In the genomic region with DNA sequence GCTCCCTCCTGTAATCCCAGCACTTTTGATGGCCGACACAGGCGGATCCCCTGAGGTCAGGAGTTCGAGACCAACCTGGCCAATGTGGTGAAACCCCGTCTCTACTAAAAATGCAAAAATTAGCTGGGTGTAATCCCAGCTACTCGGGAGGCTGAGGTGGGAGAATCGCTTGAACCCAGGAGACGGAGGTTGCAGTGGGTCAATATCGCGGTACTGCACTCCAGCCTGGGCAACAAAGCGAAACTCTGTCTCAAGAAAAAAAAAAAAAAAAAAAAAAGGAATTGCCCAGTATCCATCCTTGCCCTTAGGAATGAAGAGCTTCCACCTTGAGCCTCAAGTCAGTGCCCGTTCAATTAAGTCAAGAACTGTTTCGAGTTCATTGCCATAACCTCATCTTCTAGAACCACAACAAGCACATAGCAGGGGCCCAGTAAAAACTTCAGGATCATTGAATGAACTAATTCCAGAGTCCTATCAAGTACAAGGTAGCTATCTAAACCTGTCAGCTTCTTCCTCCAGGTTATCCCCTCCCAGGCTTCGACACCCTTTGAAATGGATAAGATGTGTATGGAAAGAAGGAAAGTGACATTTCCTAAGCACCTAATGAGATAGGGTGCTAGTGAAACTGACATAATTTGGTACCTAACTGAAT, we compare ENCODE assay signal across 8 cellular contexts. TPM values are rescaled to one million over a fixed set of nuclear protein-coding genes. Genes with fewer than 3 reads are reported as not detected.
A peak's percentile ranks its signal among the peaks of the same experiment; 100 is the strongest.
DNase-seq lines count a peak whose midpoint lies in the region; ATAC-seq, FAIRE-seq and TF ChIP-seq lines count a peak whose summit lies in the region.

No MANE protein-coding gene starts in this region.

- H3K9me3 ChIP-seq in HUES6 (ENCODE audit: control insufficient read depth, insufficient read depth, low read depth, low read length) (no peaks in the 10 kb centered on the region), muscle layer of colon (ENCODE audit: low read length) (no peaks in the 10 kb centered on the region)

- H3K36me3 ChIP-seq in HUES6 (ENCODE audit: control insufficient read depth, insufficient read depth, low read length): peaks cover 30% of the 10 kb centered on the region
- peaks cover 1% of the 10 kb centered on the region for H3K36me3 ChIP-seq in bronchial epithelial cell (ENCODE audit: control insufficient read depth, insufficient read depth, low read length)
- peaks cover 12% of the 10 kb centered on the region for H3K36me3 ChIP-seq in muscle layer of colon (ENCODE audit: insufficient read depth, low read length)

- H3K27ac ChIP-seq in HUES6 (ENCODE audit: low read depth, low read length) (peak overlapping the region; percentile 91; the same call in 1 of the 2 replicates), muscle layer of colon (ENCODE audit: low read depth, low read length) (peak overlapping the region; percentile 89)

- ATAC-seq in HG02870 (IDR thresholded peaks at IDR 0.05; ENCODE audit: unreplicated experiment) (no peak), GM21786 (IDR thresholded peaks at IDR 0.05; ENCODE audit: unreplicated experiment) (no peak)

- DNase-seq in D341Med (ENCODE audit: low spot score) (peak; percentile 26), bronchial epithelial cell (ENCODE audit: low read depth) (no peak), NCI-H1105 treated with DMSO at 0.1 percent for 48 hours (lab: John Stamatoyannopoulos, UW) (no peak), NCI-H1436 (lab: John Stamatoyannopoulos, UW) (no peak)

- H3K9ac ChIP-seq in HUES6 (ENCODE audit: low read length) (peak overlapping the region; percentile 97), muscle layer of colon (ENCODE audit: low read length) (peak overlapping the region; percentile 87)

- TF ChIP-seq CTCF in bronchial epithelial cell (IDR thresholded peaks at IDR 0.05; ENCODE audit: insufficient read depth, low read length, severe bottlenecking): no peak

- no peak for FAIRE-seq in bronchial epithelial cell (lab: Jason Lieb, UNC)

- H3K4me3 ChIP-seq in HUES6 (ENCODE audit: low read depth, low read length) (peak overlapping the region; percentile 99), bronchial epithelial cell (ENCODE audit: low read depth, low read length) (peak overlapping the region; percentile 63), muscle layer of colon (ENCODE audit: low read depth in 1 of 2, low read length in 2 of 2) (peak overlapping the region; percentile 84 to 90)

- no peaks in the 10 kb centered on the region for H3K27me3 ChIP-seq in HUES6 (ENCODE audit: control insufficient read depth, insufficient read depth, low read length)
- H3K27me3 ChIP-seq in bronchial epithelial cell (ENCODE audit: control insufficient read depth, insufficient read depth, low read length): no peaks in the 10 kb centered on the region
- no peaks in the 10 kb centered on the region for H3K27me3 ChIP-seq in muscle layer of colon (ENCODE audit: control insufficient read depth in 1 of 2, insufficient read depth in 2 of 2, low read length in 2 of 2)

- no peaks in the 10 kb centered on the region for H3K4me1 ChIP-seq in HUES6 (ENCODE audit: control insufficient read depth, insufficient read depth, low read length)
- H3K4me1 ChIP-seq in muscle layer of colon (ENCODE audit: insufficient read depth, low read length): peaks cover 15% of the 10 kb centered on the region

RNA-seq across cellular contexts. Expression of a gene that starts 0.8 kb away (rescaled TPM):
- total RNA-seq in bronchial epithelial cell: 10.5 and 17.9 TPM in 2 replicates

RNA-seq across cellular contexts. Expression of a gene that starts 13.2 kb away (rescaled TPM):
- 29.5 and 33.0 TPM in 2 replicates for total RNA-seq in bronchial epithelial cell

RNA-seq across cellular contexts. Expression of a gene that starts 41.7 kb away (rescaled TPM):
- total RNA-seq in bronchial epithelial cell: not detected in 2 replicates

RNA-seq across cellular contexts. Expression of a gene that starts 58.5 kb away (rescaled TPM):
- 0.77 and 2.1 TPM in 2 replicates for total RNA-seq in bronchial epithelial cell
